In the genomic region with DNA sequence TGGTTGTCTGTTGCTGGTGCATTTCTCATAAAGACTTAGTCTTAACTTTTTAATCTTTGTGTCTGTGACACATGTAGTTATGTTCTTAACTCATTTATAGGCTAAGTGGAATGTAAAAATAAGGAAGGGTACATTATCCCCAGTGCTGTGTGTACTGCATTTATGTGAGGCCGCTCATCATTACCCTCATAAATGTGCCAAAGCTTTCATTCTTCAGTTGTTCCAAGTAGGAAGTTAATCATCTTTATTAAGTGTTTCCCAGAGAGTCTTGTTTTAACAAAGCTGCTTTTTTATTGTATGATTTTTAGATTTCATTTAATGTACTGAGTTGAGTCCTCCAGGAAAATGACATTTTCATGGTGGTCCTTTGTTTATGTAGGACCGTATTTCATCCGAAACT, we compare ENCODE assay signal across 2 cellular contexts.
TF ChIP-seq lines count a peak whose summit lies in the region.

No MANE protein-coding gene starts in this region.

TF ChIP-seq in HEK293T, 16 proteins besides CTCF, POLR2A, EP300 and RAD21 (continued from another document):
- TF ChIP-seq, protein P1, sequence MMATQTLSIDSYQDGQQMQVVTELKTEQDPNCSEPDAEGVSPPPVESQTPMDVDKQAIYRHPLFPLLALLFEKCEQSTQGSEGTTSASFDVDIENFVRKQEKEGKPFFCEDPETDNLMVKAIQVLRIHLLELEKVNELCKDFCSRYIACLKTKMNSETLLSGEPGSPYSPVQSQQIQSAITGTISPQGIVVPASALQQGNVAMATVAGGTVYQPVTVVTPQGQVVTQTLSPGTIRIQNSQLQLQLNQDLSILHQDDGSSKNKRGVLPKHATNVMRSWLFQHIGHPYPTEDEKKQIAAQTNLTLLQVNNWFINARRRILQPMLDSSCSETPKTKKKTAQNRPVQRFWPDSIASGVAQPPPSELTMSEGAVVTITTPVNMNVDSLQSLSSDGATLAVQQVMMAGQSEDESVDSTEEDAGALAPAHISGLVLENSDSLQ (IDR thresholded peaks at IDR 0.05), result peak; percentile 91

TF ChIP-seq in endothelial cell of umbilical vein, 7 proteins besides CTCF, POLR2A, EP300 and RAD21 (continued from another document):
- TF ChIP-seq EZH2 (IDR thresholded peaks at IDR 0.05; ENCODE audit: borderline replicate concordance, low read depth, low read length, severe bottlenecking) (no peak), FOS (IDR thresholded peaks at IDR 0.05; ENCODE audit: borderline replicate concordance, insufficient read depth, low read length) (no peak)
